Comparison of ENCODE assay signal across 2 cellular contexts in the genomic region with DNA sequence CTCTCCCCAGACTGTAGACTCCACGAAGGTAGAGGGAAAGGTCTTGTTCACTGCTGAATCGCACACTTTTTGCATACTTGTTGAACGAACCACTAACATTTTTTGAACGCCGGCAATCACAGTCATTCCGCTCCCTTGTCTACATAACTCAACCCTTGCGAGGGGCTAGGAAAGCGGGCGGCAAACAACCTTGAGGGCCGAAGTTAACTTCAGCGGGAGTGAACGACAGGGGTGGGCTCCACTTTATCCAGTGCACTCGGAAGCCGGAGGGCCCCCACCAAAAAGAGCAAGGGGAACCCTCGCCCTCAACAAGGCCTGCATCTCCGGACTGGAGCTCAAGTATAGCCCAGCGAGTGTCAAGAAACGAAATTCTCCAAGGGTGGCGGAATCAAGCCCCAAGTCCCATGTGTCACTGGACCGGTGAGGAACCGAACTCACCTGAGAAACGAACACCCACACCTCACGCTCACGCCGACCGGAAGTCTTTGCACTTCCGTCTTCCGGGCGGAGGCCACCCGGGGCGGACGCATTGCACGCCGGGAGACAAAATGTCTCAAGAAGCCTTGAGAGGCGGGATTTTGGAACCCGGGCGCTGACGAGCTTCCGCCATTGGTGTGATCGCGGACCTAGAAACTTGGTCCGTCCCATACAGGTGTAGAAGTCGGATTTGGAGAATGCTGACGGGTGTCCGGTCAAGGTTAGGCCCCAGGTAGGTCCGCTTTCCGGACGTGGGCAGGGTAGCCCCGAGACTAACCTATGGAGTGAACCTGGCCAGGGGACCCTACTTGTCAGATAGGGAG.
TF ChIP-seq lines count a peak whose summit lies in the region.

A gene (minus strand): TSS at position 484 of the 800 bp plus-strand sequence. CDS start 1,644 bp downstream, outside the sequence.

TF ChIP-seq in HEK293, 187 proteins besides CTCF, POLR2A, EP300 and RAD21 (continued from another document and continues in another):
- no peak for TF ChIP-seq HOXC10 (CRISPR knock-in tag; IDR thresholded peaks at IDR 0.05)
- no peak for TF ChIP-seq ZNF16 (tag by site-specific recombination; IDR thresholded peaks at IDR 0.05; ENCODE audit: low read depth)
- peak; percentile 75 for TF ChIP-seq YY1 (tag by site-specific recombination; IDR thresholded peaks at IDR 0.05)
- no peak for TF ChIP-seq ZNF777 (tag by site-specific recombination; IDR thresholded peaks at IDR 0.05; ENCODE audit: borderline replicate concordance)
- TF ChIP-seq SP2 (tag by site-specific recombination; IDR thresholded peaks at IDR 0.05), result peak; percentile 90
- TF ChIP-seq, protein P1, sequence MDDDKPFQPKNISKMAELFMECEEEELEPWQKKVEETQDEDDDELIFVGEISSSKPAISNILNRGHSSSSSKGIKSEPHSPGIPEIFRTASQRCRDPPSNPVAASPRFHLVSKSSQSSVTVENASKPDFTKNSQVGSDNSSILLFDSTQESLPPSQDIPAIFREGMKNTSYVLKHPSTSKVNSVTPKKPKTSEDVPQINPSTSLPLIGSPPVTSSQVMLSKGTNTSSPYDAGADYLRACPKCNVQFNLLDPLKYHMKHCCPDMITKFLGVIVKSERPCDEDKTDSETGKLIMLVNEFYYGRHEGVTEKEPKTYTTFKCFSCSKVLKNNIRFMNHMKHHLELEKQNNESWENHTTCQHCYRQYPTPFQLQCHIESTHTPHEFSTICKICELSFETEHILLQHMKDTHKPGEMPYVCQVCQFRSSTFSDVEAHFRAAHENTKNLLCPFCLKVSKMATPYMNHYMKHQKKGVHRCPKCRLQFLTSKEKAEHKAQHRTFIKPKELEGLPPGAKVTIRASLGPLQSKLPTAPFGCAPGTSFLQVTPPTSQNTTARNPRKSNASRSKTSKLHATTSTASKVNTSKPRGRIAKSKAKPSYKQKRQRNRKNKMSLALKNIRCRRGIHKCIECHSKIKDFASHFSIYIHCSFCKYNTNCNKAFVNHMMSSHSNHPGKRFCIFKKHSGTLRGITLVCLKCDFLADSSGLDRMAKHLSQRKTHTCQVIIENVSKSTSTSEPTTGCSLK (tag by site-specific recombination; IDR thresholded peaks at IDR 0.05), result no peak
- TF ChIP-seq, protein P2, sequence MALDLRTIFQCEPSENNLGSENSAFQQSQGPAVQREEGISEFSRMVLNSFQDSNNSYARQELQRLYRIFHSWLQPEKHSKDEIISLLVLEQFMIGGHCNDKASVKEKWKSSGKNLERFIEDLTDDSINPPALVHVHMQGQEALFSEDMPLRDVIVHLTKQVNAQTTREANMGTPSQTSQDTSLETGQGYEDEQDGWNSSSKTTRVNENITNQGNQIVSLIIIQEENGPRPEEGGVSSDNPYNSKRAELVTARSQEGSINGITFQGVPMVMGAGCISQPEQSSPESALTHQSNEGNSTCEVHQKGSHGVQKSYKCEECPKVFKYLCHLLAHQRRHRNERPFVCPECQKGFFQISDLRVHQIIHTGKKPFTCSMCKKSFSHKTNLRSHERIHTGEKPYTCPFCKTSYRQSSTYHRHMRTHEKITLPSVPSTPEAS (tag by site-specific recombination; IDR thresholded peaks at IDR 0.05), result no peak
- no peak for TF ChIP-seq ZNF473 (tag by site-specific recombination; IDR thresholded peaks at IDR 0.05)
- no peak for TF ChIP-seq ZNF660 (tag by site-specific recombination; IDR thresholded peaks at IDR 0.05)
- peak; percentile 68 for TF ChIP-seq ZBTB20 (tag by site-specific recombination; IDR thresholded peaks at IDR 0.05)
- TF ChIP-seq, protein P3, sequence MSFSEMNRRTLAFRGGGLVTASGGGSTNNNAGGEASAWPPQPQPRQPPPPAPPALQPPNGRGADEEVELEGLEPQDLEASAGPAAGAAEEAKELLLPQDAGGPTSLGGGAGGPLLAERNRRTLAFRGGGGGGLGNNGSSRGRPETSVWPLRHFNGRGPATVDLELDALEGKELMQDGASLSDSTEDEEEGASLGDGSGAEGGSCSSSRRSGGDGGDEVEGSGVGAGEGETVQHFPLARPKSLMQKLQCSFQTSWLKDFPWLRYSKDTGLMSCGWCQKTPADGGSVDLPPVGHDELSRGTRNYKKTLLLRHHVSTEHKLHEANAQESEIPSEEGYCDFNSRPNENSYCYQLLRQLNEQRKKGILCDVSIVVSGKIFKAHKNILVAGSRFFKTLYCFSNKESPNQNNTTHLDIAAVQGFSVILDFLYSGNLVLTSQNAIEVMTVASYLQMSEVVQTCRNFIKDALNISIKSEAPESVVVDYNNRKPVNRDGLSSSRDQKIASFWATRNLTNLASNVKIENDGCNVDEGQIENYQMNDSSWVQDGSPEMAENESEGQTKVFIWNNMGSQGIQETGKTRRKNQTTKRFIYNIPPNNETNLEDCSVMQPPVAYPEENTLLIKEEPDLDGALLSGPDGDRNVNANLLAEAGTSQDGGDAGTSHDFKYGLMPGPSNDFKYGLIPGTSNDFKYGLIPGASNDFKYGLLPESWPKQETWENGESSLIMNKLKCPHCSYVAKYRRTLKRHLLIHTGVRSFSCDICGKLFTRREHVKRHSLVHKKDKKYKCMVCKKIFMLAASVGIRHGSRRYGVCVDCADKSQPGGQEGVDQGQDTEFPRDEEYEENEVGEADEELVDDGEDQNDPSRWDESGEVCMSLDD (tag by site-specific recombination; IDR thresholded peaks at IDR 0.05), result no peak
- no peak for TF ChIP-seq ZNF155 (tag by site-specific recombination; IDR thresholded peaks at IDR 0.05)
- TF ChIP-seq, protein P4, sequence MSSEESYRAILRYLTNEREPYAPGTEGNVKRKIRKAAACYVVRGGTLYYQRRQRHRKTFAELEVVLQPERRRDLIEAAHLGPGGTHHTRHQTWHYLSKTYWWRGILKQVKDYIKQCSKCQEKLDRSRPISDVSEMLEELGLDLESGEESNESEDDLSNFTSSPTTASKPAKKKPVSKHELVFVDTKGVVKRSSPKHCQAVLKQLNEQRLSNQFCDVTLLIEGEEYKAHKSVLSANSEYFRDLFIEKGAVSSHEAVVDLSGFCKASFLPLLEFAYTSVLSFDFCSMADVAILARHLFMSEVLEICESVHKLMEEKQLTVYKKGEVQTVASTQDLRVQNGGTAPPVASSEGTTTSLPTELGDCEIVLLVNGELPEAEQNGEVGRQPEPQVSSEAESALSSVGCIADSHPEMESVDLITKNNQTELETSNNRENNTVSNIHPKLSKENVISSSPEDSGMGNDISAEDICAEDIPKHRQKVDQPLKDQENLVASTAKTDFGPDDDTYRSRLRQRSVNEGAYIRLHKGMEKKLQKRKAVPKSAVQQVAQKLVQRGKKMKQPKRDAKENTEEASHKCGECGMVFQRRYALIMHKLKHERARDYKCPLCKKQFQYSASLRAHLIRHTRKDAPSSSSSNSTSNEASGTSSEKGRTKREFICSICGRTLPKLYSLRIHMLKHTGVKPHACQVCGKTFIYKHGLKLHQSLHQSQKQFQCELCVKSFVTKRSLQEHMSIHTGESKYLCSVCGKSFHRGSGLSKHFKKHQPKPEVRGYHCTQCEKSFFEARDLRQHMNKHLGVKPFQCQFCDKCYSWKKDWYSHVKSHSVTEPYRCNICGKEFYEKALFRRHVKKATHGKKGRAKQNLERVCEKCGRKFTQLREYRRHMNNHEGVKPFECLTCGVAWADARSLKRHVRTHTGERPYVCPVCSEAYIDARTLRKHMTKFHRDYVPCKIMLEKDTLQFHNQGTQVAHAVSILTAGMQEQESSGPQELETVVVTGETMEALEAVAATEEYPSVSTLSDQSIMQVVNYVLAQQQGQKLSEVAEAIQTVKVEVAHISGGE (tag by site-specific recombination; conservative IDR thresholded peaks at IDR 0.05; ENCODE audit: low read depth), result peak; percentile 93
- peak; percentile 94 for TF ChIP-seq ZBTB17 (tag by site-specific recombination; IDR thresholded peaks at IDR 0.05)
- no peak for TF ChIP-seq ZNF292 (tag by site-specific recombination; IDR thresholded peaks at IDR 0.05; ENCODE audit: borderline replicate concordance, low read depth)
- no peak for TF ChIP-seq ZNF24 (tag by site-specific recombination; IDR thresholded peaks at IDR 0.05)
- TF ChIP-seq ZNF19 (tag by site-specific recombination; IDR thresholded peaks at IDR 0.05; ENCODE audit: low read depth), result no peak
- no peak for TF ChIP-seq ZNF354C (tag by site-specific recombination; IDR thresholded peaks at IDR 0.05; ENCODE audit: borderline replicate concordance, low read depth)

TF ChIP-seq in SK-N-SH, 30 proteins besides CTCF, POLR2A, EP300 and RAD21 (continued from another document):
- TF ChIP-seq, protein P5, sequence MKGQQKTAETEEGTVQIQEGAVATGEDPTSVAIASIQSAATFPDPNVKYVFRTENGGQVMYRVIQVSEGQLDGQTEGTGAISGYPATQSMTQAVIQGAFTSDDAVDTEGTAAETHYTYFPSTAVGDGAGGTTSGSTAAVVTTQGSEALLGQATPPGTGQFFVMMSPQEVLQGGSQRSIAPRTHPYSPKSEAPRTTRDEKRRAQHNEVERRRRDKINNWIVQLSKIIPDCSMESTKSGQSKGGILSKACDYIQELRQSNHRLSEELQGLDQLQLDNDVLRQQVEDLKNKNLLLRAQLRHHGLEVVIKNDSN (IDR thresholded peaks at IDR 0.05; ENCODE audit: borderline replicate concordance, low read depth), result no peak
- TF ChIP-seq POLR2AphosphoS5 (IDR thresholded peaks at IDR 0.05; ENCODE audit: low read depth, low read length), result peak; percentile 96
